7 cellular contexts compared by ENCODE assay signal in genomic region chr12:49967042-49967776, GRCh38. TPM values are rescaled to one million over a fixed set of nuclear protein-coding genes. Genes with fewer than 3 reads are reported as not detected.
A peak's percentile ranks its signal among the peaks of the same experiment; 100 is the strongest.
DNase-seq lines count a peak whose midpoint lies in the region; ATAC-seq and TF ChIP-seq lines count a peak whose summit lies in the region.

No MANE protein-coding gene starts in this region.

- H3K9ac ChIP-seq in colonic mucosa (ENCODE audit: low read depth in 2 of 2, low read length in 2 of 2) = peak overlapping the region in 1 of 2 donors; percentile 30

- intact Hi-C loops in colonic mucosa (cut with DNase I) = no loop called here

- peak; percentile 70 for TF ChIP-seq CTCF in colonic mucosa (IDR thresholded peaks at IDR 0.05)

- peak overlapping the region; percentile 33 for H3K4me3 ChIP-seq in colonic mucosa

- H3K4me1 ChIP-seq in colonic mucosa = no peaks in the 10 kb centered on the region

- no peaks in the 10 kb centered on the region for H3K9me3 ChIP-seq in colonic mucosa

- H3K27ac ChIP-seq in colonic mucosa = no peak overlapping the region

- DNase-seq in NCI-H345 treated with DMSO at 0.1 percent for 48 hours (lab: John Stamatoyannopoulos, UW; ENCODE audit: unreplicated experiment) (peak; percentile 30), colonic mucosa (peak; percentile 95), left lobe of liver (ENCODE audit: low spot score) (peak; percentile 92)
- DNase-seq in activated CD4-positive, alpha-beta T cell treated with anti-CD3 and anti-CD28 coated beads for 4 hours = peak; percentile 89 to 96
- peak; percentile 95 to 96 for DNase-seq in stimulated activated CD4-positive, alpha-beta T cell treated with anti-CD3 and anti-CD28 coated beads, Interleukin-1b, Interleukin-23, amount 100 ng/mL, for 4 hours (ENCODE audit: low read depth in 2 of 2)

- no peak for TF ChIP-seq POLR2A in GM18505 (IDR thresholded peaks at IDR 0.05; ENCODE audit: borderline replicate concordance, extremely low read depth, insufficient read depth, insufficient read length)

- no peaks in the 10 kb centered on the region for H3K27me3 ChIP-seq in colonic mucosa

- no peaks in the 10 kb centered on the region for H3K36me3 ChIP-seq in colonic mucosa

- peak; percentile 63 for ATAC-seq in GM18505 (IDR thresholded peaks at IDR 0.05; ENCODE audit: unreplicated experiment)
- ATAC-seq in HG03175 (IDR thresholded peaks at IDR 0.05; ENCODE audit: unreplicated experiment) = peak; percentile 72
- ATAC-seq in left lobe of liver = peak; percentile 76

RNA-seq across cellular contexts. Expression of gene AQP5, which starts 5.5 kb away (rescaled TPM):
- total RNA-seq in colonic mucosa = not detected
- total RNA-seq in left lobe of liver = not detected

RNA-seq across cellular contexts. Expression of gene AQP6, which starts 5.5 kb away (rescaled TPM):
- total RNA-seq in colonic mucosa = not detected
- 0.28 TPM for total RNA-seq in left lobe of liver

RNA-seq across cellular contexts. Expression of gene AQP2, which starts 16.7 kb away (rescaled TPM):
- total RNA-seq in colonic mucosa = not detected
- total RNA-seq in left lobe of liver = not detected

RNA-seq across cellular contexts. Expression of gene RACGAP1, which starts 58.1 kb away (rescaled TPM):
- total RNA-seq in colonic mucosa = 10 to 100 TPM; 36.2 to 83.8 TPM
- 3.9 TPM for total RNA-seq in left lobe of liver

Comparison
In these comparisons a context has a peak if more than half of its experiments do, and no peak if none do; other contexts are left out.
1. DNase-seq: peak in every context shown above with its lines; median percentile 96 in stimulated activated CD4-positive, alpha-beta T cell treated with anti-CD3 and anti-CD28 coated beads, Interleukin-1b, Interleukin-23, amount 100 ng/mL, for 4 hours; 95 in colonic mucosa; 92 in activated CD4-positive, alpha-beta T cell treated with anti-CD3 and anti-CD28 coated beads for 4 hours; 92 in left lobe of liver; 30 in NCI-H345 treated with DMSO at 0.1 percent for 48 hours.